In genomic region chr22:26484360-26484706, GRCh38 we compare ENCODE assay signal across 7 cellular contexts. TPM values are rescaled to one million over a fixed set of nuclear protein-coding genes. Genes with fewer than 3 reads are reported as not detected.
DNase-seq lines count a peak whose midpoint lies in the region; ATAC-seq and TF ChIP-seq lines count a peak whose summit lies in the region.

No MANE protein-coding gene starts in this region.

- peaks cover 44% of the 10 kb centered on the region for H3K4me1 ChIP-seq in HAP-1

- no peaks in the 10 kb centered on the region for H3K27me3 ChIP-seq in HAP-1 (ENCODE audit: low read depth)

- H3K9me3 Mint-ChIP-seq in glutamatergic neuron (ENCODE audit: unreplicated experiment) = peaks cover 3% of the 10 kb centered on the region
- H3K9me3 Mint-ChIP-seq in stimulated activated naive B cell treated with anti-CD40 and anti-IgM and Interleukin-4, amounts not matched to agents 10 μg/mL and 1 μg/mL and 100 μg/mL, for 72 hours = no peaks in the 10 kb centered on the region

- DNase-seq in HAP-1 (ENCODE audit: low spot score in 2 of 2) (no peak), T-helper 22 cell (ENCODE audit: low read depth) (peak; percentile 30), glutamatergic neuron (no peak), Ammon's horn (ENCODE audit: low spot score) (no peak), HCEC 1CT (no peak), kidney glomerular epithelial cell (lab: John Stamatoyannopoulos, UW) (no peak)
- no peak for DNase-seq in stimulated activated naive B cell treated with anti-CD40 and anti-IgM and Interleukin-4, amounts not matched to agents 10 μg/mL and 1 μg/mL and 100 μg/mL, for 72 hours

- H3K4me3 Mint-ChIP-seq in glutamatergic neuron (ENCODE audit: unreplicated experiment) = peak overlapping the region; percentile 92
- H3K4me3 Mint-ChIP-seq in stimulated activated naive B cell treated with anti-CD40 and anti-IgM and Interleukin-4, amounts not matched to agents 10 μg/mL and 1 μg/mL and 100 μg/mL, for 72 hours = peak overlapping the region; percentile 92 to 98

- in situ Hi-C loops in HAP-1 (cut with MboI; ENCODE audit: low sequenced_read_pairs) = no loop called here

- peak overlapping the region; percentile 86 for H3K27ac Mint-ChIP-seq in glutamatergic neuron (ENCODE audit: unreplicated experiment)
- H3K27ac Mint-ChIP-seq in stimulated activated naive B cell treated with anti-CD40 and anti-IgM and Interleukin-4, amounts not matched to agents 10 μg/mL and 1 μg/mL and 100 μg/mL, for 72 hours = peak overlapping the region; percentile 96

- peaks cover 33% of the 10 kb centered on the region for H3K36me3 ChIP-seq in HAP-1 (replicated peaks)

- peak overlapping the region; percentile 98 for H3K4me3 ChIP-seq in HAP-1

- no peaks in the 10 kb centered on the region for H3K9me3 ChIP-seq in HAP-1

- peaks cover 3% of the 10 kb centered on the region for H3K27me3 Mint-ChIP-seq in glutamatergic neuron (ENCODE audit: unreplicated experiment)
- H3K27me3 Mint-ChIP-seq in stimulated activated naive B cell treated with anti-CD40 and anti-IgM and Interleukin-4, amounts not matched to agents 10 μg/mL and 1 μg/mL and 100 μg/mL, for 72 hours = no peaks in the 10 kb centered on the region

- TF ChIP-seq CTCF in glutamatergic neuron (IDR thresholded peaks at IDR 0.05; ENCODE audit: partially characterized antibody, unreplicated experiment) = no peak

- H3K36me3 Mint-ChIP-seq in glutamatergic neuron (ENCODE audit: unreplicated experiment) = no peaks in the 10 kb centered on the region
- H3K36me3 Mint-ChIP-seq in stimulated activated naive B cell treated with anti-CD40 and anti-IgM and Interleukin-4, amounts not matched to agents 10 μg/mL and 1 μg/mL and 100 μg/mL, for 72 hours = peaks cover 17 to 31% of the 10 kb centered on the region in 2 donors

- H3K4me1 Mint-ChIP-seq in glutamatergic neuron (ENCODE audit: low read depth, unreplicated experiment) = peaks cover 25% of the 10 kb centered on the region
- peaks cover 60 to 77% of the 10 kb centered on the region in 2 donors for H3K4me1 Mint-ChIP-seq in stimulated activated naive B cell treated with anti-CD40 and anti-IgM and Interleukin-4, amounts not matched to agents 10 μg/mL and 1 μg/mL and 100 μg/mL, for 72 hours

- no peak for ATAC-seq in stimulated activated naive B cell treated with anti-CD40 and anti-IgM and Interleukin-4, amounts not matched to agents 10 μg/mL and 1 μg/mL and 100 μg/mL, for 72 hours (replicated peaks)

RNA-seq across cellular contexts. Expression of gene SRRD, which starts 0.7 kb away (rescaled TPM):
- total RNA-seq in glutamatergic neuron (ENCODE audit: unreplicated experiment) = 20.1 TPM

RNA-seq across cellular contexts. Expression of gene HPS4, which starts 0.8 kb away (rescaled TPM):
- 55.1 TPM for total RNA-seq in glutamatergic neuron (ENCODE audit: unreplicated experiment)

RNA-seq across cellular contexts. Expression of gene TFIP11, which starts 27.9 kb away (rescaled TPM):
- 39.9 TPM for total RNA-seq in glutamatergic neuron (ENCODE audit: unreplicated experiment)

RNA-seq across cellular contexts. Expression of gene ASPHD2, which starts 55.3 kb away (rescaled TPM):
- 19.0 TPM for total RNA-seq in glutamatergic neuron (ENCODE audit: unreplicated experiment)
